13 cellular contexts compared by ENCODE assay signal in genomic region chr4:123250843-123251242, GRCh38.
A peak's percentile ranks its signal among the peaks of the same experiment; 100 is the strongest.
DNase-seq lines count a peak whose midpoint lies in the region; ATAC-seq, FAIRE-seq and TF ChIP-seq lines count a peak whose summit lies in the region.
"Had no signal": no experiment of that assay in that cellular context is flagged by ENCODE, and none has a peak within 500 bp of the region (broad histone marks: within the 10 kb centered on the region; RNA-seq: fewer than 3 reads in every experiment).

No MANE protein-coding gene starts in this region.

- dilution Hi-C loops in endothelial cell of umbilical vein (cut with MboI; ENCODE audit: extremely low pct_ligation_motif_present, low sequenced_read_pairs), result no loop called here

- TF ChIP-seq CTCF in endothelial cell of umbilical vein (IDR thresholded peaks at IDR 0.05; ENCODE audit: extremely low read depth in 1 of 2, insufficient read depth in 1 of 2, low read depth in 1 of 2, low read length in 2 of 2), result no peak
- no peak for TF ChIP-seq CTCF in lower lobe of right lung (IDR thresholded peaks at IDR 0.05)
- no peak for TF ChIP-seq CTCF in uterus (IDR thresholded peaks at IDR 0.05)
- no peak for TF ChIP-seq CTCF in GM23338 (conservative IDR thresholded peaks at IDR 0.05; ENCODE audit: low read depth in 2 of 2)
- no peak for TF ChIP-seq CTCF in RWPE1 (conservative IDR thresholded peaks at IDR 0.05; ENCODE audit: low read depth)

- no TSS peak for BruUV-seq in endothelial cell of umbilical vein (replicated peaks; lab: Mats Ljungman, UMichigan)

- H4K20me1 ChIP-seq in endothelial cell of umbilical vein (replicated peaks; ENCODE audit: control insufficient read depth, extremely low read depth, insufficient read depth, low read length), result no peaks in the 10 kb centered on the region
- H4K20me1 ChIP-seq in GM23338 (replicated peaks; ENCODE audit: insufficient read depth), result no peaks in the 10 kb centered on the region

- H3K4me1 Mint-ChIP-seq in GM23338, result no peaks in the 10 kb centered on the region

- no peaks in the 10 kb centered on the region for H3F3A ChIP-seq in GM23338 (replicated peaks; ENCODE audit: low read depth)

- CTCF ChIA-PET in endothelial cell of umbilical vein (lab: Charles Lee), result interaction anchor here (0.9 to 1.2 kb wide), 3 partner anchors 14 to 139 kb away, joined by 3 read pairs; no protein-coding TSS in a partner anchor
- CTCF ChIA-PET in RWPE1 (lab: Yijun Ruan, JAX), result interaction anchor here (0.7 kb wide), 1 partner anchor 53 kb away, joined by 3 read pairs; no protein-coding TSS in a partner anchor

- H3K9me3 ChIP-seq in endothelial cell of umbilical vein (replicated peaks; ENCODE audit: control insufficient read depth, insufficient read depth, low read length), result no peaks in the 10 kb centered on the region
- H3K9me3 ChIP-seq in lower lobe of right lung, result no peaks in the 10 kb centered on the region
- no peaks in the 10 kb centered on the region for H3K9me3 ChIP-seq in uterus

- no peak overlapping the region for H3K27ac Mint-ChIP-seq in GM23338

- H3K79me2 ChIP-seq in endothelial cell of umbilical vein (ENCODE audit: control insufficient read depth, insufficient read depth, low read length) (no peaks in the 10 kb centered on the region), GM23338 (replicated peaks; ENCODE audit: insufficient read depth) (no peaks in the 10 kb centered on the region)

- FAIRE-seq in endothelial cell of umbilical vein (lab: Jason Lieb, UNC), result peak; percentile 80
- FAIRE-seq: TTC549 had no signal

- H3K27me3 ChIP-seq in endothelial cell of umbilical vein (ENCODE audit: control insufficient read depth in 2 of 2, insufficient read depth in 2 of 2, low read length in 2 of 2) (no peaks in the 10 kb centered on the region), lower lobe of right lung (ENCODE audit: low read depth) (no peaks in the 10 kb centered on the region), uterus (no peaks in the 10 kb centered on the region), GM23338 (ENCODE audit: insufficient read depth) (no peaks in the 10 kb centered on the region)

- H3K9me1 ChIP-seq in endothelial cell of umbilical vein (replicated peaks; ENCODE audit: control insufficient read depth, extremely low read depth, insufficient read depth, low read length), result no peaks in the 10 kb centered on the region

- H3K4me1 ChIP-seq in endothelial cell of umbilical vein (ENCODE audit: control insufficient read depth, extremely low read depth, insufficient read depth, low read length) (peaks cover 28% of the 10 kb centered on the region), lower lobe of right lung (peaks cover 34% of the 10 kb centered on the region), uterus (no peaks in the 10 kb centered on the region), GM23338 (ENCODE audit: insufficient read depth) (no peaks in the 10 kb centered on the region)

- H2AFZ ChIP-seq in endothelial cell of umbilical vein (ENCODE audit: low read depth, low read length), result no peak overlapping the region
- H2AFZ ChIP-seq in GM23338, result no peak overlapping the region

- H3K27ac ChIP-seq in endothelial cell of umbilical vein (ENCODE audit: insufficient read depth, low read depth, low read length), result no peak overlapping the region
- H3K27ac ChIP-seq in lower lobe of right lung, result no peak overlapping the region
- H3K27ac ChIP-seq in uterus, result peak overlapping the region in 1 of 2 donors; percentile 22
- H3K27ac ChIP-seq in GM23338 (ENCODE audit: low read depth), result no peak overlapping the region
- H3K27ac ChIP-seq in RWPE1, result no peak overlapping the region

- H3K36me3 Mint-ChIP-seq in GM23338 (ENCODE audit: low read depth), result no peaks in the 10 kb centered on the region; the same call in 2 of the 3 replicates

- TF ChIP-seq POLR2A in endothelial cell of umbilical vein (IDR thresholded peaks at IDR 0.05; ENCODE audit: low read depth, low read length) (no peak), uterus (IDR thresholded peaks at IDR 0.05) (no peak)

- no peaks in the 10 kb centered on the region for H3K9me2 ChIP-seq in GM23338 (ENCODE audit: insufficient read depth)

- H3K4me3 Mint-ChIP-seq in GM23338, result no peak overlapping the region

- no peaks in the 10 kb centered on the region for H3K27me3 Mint-ChIP-seq in GM23338 (ENCODE audit: insufficient read depth, low read depth, poor library complexity)

- H3K36me3 ChIP-seq in endothelial cell of umbilical vein (ENCODE audit: control insufficient read depth in 2 of 2, extremely low read depth in 1 of 2, insufficient read depth in 2 of 2, low read length in 2 of 2), result no peaks in the 10 kb centered on the region
- H3K36me3 ChIP-seq in lower lobe of right lung, result no peaks in the 10 kb centered on the region
- no peaks in the 10 kb centered on the region for H3K36me3 ChIP-seq in uterus
- H3K36me3 ChIP-seq in GM23338 (ENCODE audit: insufficient read depth), result no peaks in the 10 kb centered on the region

- no peaks in the 10 kb centered on the region for H3K9me3 Mint-ChIP-seq in GM23338

- intact Hi-C loops in endothelial cell of umbilical vein (cut with micrococcal nuclease), result loop anchor here (2.0 to 10.0 kb wide), 3 partner anchors 92 to 304 kb away; no protein-coding TSS in a partner anchor
- intact Hi-C loops in lower lobe of right lung (cut with DNase I), result no loop called here
- intact Hi-C loops in uterus (cut with DNase I; ENCODE audit: low total_unique reads), result no loop called here

- H3K4me3 ChIP-seq in endothelial cell of umbilical vein (replicated peaks in 1 of 3; ENCODE audit: insufficient read depth in 1 of 3, low read depth in 1 of 3, low read length in 3 of 3) (no peak overlapping the region), lower lobe of right lung (no peak overlapping the region), uterus (no peak overlapping the region), GM23338 (no peak overlapping the region)

- DNase-seq in NCI-H2171 treated with DMSO at 0.1 percent for 48 hours (lab: John Stamatoyannopoulos, UW) (peak; percentile 34), NCI-H2171 (lab: John Stamatoyannopoulos, UW) (no peak), endothelial cell of umbilical vein (ENCODE audit: low read depth, low spot score) (peak; percentile 94), lower lobe of right lung (no peak), uterus (peak; percentile 21 to 43), GM23338 (ENCODE audit: low spot score) (no peak), RWPE1 (ENCODE audit: low spot score) (no peak)
- DNase-seq: activated CD8-positive, alpha-beta memory T cell treated with anti-CD3 and anti-CD28 coated beads, Interleukin-2, amount 50 U/mL, for 48 hours; midbrain; NCI-H187 had no signal

- POLR2A ChIA-PET in endothelial cell of umbilical vein (lab: Charles Lee) (no interaction called here), RWPE1 (lab: Yijun Ruan, JAX; ENCODE audit: low non-redundant PET) (no interaction called here)

- ATAC-seq in lower lobe of right lung (peak; percentile 30 to 83), GM23338 (no peak), GM19397 (IDR thresholded peaks at IDR 0.05; ENCODE audit: unreplicated experiment) (no peak)
- ATAC-seq: Panc1 had no signal

- no peak overlapping the region for H3K9ac ChIP-seq in endothelial cell of umbilical vein (replicated peaks; ENCODE audit: extremely low read depth, insufficient read depth, low read length)

- H3K4me2 ChIP-seq in endothelial cell of umbilical vein (ENCODE audit: insufficient read depth, low read length) (peak overlapping the region; percentile 34), GM23338 (no peak overlapping the region)

TF ChIP-seq in endothelial cell of umbilical vein, 7 proteins besides CTCF, POLR2A, EP300 and RAD21:
- TF ChIP-seq GATA2 (IDR thresholded peaks at IDR 0.05; ENCODE audit: insufficient read depth, insufficient read length, low read depth, low read length) (no peak), EZH2 (IDR thresholded peaks at IDR 0.05; ENCODE audit: borderline replicate concordance, low read depth, low read length, severe bottlenecking) (no peak), MAX (IDR thresholded peaks at IDR 0.05; ENCODE audit: insufficient read depth, insufficient read length) (no peak), POLR2AphosphoS5 (IDR thresholded peaks at IDR 0.05; ENCODE audit: insufficient read depth, low read depth, low read length) (no peak), MYC (IDR thresholded peaks at IDR 0.05; ENCODE audit: low read depth, low read length) (no peak), FOS (IDR thresholded peaks at IDR 0.05; ENCODE audit: borderline replicate concordance, insufficient read depth, low read length) (peak; percentile 21), JUN (IDR thresholded peaks at IDR 0.05; ENCODE audit: borderline replicate concordance, insufficient read depth, insufficient read length, low read depth) (no peak)
TF ChIP-seq in endothelial cell of umbilical vein: peak in this region for 1.

TF ChIP-seq in GM23338, 12 proteins besides CTCF, POLR2A, EP300 and RAD21 (continues in another document):
- TF ChIP-seq EZH2 (IDR thresholded peaks at IDR 0.05; ENCODE audit: low read depth, unreplicated experiment) (no peak), CREB1 (CRISPR knock-in tag; IDR thresholded peaks at IDR 0.05; ENCODE audit: low read depth) (no peak), JUNB (IDR thresholded peaks at IDR 0.05; ENCODE audit: unreplicated experiment) (no peak), POLR2AphosphoS5 (IDR thresholded peaks at IDR 0.05; ENCODE audit: low read depth) (no peak)
- TF ChIP-seq, protein P1, sequence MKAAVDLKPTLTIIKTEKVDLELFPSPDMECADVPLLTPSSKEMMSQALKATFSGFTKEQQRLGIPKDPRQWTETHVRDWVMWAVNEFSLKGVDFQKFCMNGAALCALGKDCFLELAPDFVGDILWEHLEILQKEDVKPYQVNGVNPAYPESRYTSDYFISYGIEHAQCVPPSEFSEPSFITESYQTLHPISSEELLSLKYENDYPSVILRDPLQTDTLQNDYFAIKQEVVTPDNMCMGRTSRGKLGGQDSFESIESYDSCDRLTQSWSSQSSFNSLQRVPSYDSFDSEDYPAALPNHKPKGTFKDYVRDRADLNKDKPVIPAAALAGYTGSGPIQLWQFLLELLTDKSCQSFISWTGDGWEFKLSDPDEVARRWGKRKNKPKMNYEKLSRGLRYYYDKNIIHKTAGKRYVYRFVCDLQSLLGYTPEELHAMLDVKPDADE (IDR thresholded peaks at IDR 0.05), result no peak

Comparison
In these comparisons a context has a peak if more than half of its experiments do, and no peak if none do; other contexts are left out.
1. DNase-seq: peak in NCI-H2171 treated with DMSO at 0.1 percent for 48 hours (single experiment), endothelial cell of umbilical vein (single experiment) and uterus (2 of 2); none in NCI-H2171 (single experiment), lower lobe of right lung (single experiment), GM23338 (single experiment) and RWPE1 (single experiment).
2. ATAC-seq: peak in lower lobe of right lung (2 of 2); none in GM23338 (single experiment) and GM19397 (single experiment).